Comparison of ENCODE assay signal across 1 cellular context in the genomic region with DNA sequence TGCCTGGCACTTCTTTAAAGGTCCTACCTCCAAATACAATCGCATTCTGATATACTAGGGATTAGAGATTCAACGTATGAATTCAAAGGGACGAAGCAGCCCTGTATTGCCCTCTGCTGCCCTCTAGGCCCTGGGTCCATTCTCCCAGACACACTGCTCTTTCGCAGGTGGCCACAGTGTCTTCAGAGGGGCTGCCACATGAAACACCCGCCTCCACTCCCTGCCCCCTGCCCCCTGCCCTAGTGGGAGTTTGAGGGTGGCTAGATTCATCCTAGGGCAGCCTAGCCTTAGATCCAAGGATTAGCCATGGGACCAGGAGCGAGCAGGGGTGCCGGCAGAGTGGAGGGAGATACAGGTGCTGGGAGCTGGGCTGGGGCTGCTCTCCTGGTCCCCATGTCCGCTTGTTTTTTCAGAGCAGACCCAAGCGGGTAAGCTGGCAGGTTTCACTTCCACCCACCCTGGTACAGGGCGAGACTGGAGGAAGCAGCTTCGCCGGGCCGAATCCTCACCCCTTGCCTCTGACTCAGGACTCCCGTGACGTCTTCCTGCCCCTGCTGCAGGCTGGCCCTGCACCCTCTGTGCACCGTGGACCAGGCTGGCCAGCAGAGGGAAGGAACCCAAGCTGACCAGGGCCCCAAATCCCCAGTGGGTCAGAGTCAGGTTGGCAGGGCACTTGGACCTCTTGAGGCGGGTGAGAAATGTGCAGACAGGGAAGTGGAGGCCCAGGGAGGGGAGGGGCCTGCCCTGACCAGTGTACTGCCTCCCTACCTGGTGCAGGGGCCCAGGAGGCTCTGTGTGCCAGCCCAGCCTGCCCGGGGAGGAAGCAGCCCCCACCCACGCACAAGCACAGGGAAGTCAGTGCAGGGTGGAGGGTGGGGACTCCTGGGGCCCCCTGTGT.
TF ChIP-seq lines count a peak whose summit lies in the region.

No MANE protein-coding gene starts in this region.

TF ChIP-seq in HCT116, 20 proteins besides CTCF, POLR2A, EP300 and RAD21:
- TF ChIP-seq ZNF274 (IDR thresholded peaks at IDR 0.05; ENCODE audit: low read depth, low read length) (no peak), EGR1 (IDR thresholded peaks at IDR 0.05; ENCODE audit: low read depth) (no peak), ZFX (IDR thresholded peaks at IDR 0.05) (no peak), SRF (IDR thresholded peaks at IDR 0.05; ENCODE audit: low read depth) (no peak), CEBPB (IDR thresholded peaks at IDR 0.05; ENCODE audit: low read depth) (no peak), SIN3A (IDR thresholded peaks at IDR 0.05; ENCODE audit: low read depth) (no peak), ELF1 (IDR thresholded peaks at IDR 0.05; ENCODE audit: borderline replicate concordance, low read depth) (no peak), JUND (IDR thresholded peaks at IDR 0.05) (no peak), SP1 (IDR thresholded peaks at IDR 0.05; ENCODE audit: low read depth) (no peak), YY1 (IDR thresholded peaks at IDR 0.05; ENCODE audit: extremely low read depth, insufficient replicate concordance, low read depth, low read length) (no peak), EZH2phosphoT487 (IDR thresholded peaks at IDR 0.05; ENCODE audit: borderline replicate concordance) (no peak), CBX3 (IDR thresholded peaks at IDR 0.05; ENCODE audit: low read depth) (no peak), TCF7L2 (IDR thresholded peaks at IDR 0.05; ENCODE audit: borderline replicate concordance, extremely low read depth, insufficient read depth, insufficient read length) (no peak)
- TF ChIP-seq, protein P1, sequence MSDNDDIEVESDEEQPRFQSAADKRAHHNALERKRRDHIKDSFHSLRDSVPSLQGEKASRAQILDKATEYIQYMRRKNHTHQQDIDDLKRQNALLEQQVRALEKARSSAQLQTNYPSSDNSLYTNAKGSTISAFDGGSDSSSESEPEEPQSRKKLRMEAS (IDR thresholded peaks at IDR 0.05) = no peak
- TF ChIP-seq, protein P2, sequence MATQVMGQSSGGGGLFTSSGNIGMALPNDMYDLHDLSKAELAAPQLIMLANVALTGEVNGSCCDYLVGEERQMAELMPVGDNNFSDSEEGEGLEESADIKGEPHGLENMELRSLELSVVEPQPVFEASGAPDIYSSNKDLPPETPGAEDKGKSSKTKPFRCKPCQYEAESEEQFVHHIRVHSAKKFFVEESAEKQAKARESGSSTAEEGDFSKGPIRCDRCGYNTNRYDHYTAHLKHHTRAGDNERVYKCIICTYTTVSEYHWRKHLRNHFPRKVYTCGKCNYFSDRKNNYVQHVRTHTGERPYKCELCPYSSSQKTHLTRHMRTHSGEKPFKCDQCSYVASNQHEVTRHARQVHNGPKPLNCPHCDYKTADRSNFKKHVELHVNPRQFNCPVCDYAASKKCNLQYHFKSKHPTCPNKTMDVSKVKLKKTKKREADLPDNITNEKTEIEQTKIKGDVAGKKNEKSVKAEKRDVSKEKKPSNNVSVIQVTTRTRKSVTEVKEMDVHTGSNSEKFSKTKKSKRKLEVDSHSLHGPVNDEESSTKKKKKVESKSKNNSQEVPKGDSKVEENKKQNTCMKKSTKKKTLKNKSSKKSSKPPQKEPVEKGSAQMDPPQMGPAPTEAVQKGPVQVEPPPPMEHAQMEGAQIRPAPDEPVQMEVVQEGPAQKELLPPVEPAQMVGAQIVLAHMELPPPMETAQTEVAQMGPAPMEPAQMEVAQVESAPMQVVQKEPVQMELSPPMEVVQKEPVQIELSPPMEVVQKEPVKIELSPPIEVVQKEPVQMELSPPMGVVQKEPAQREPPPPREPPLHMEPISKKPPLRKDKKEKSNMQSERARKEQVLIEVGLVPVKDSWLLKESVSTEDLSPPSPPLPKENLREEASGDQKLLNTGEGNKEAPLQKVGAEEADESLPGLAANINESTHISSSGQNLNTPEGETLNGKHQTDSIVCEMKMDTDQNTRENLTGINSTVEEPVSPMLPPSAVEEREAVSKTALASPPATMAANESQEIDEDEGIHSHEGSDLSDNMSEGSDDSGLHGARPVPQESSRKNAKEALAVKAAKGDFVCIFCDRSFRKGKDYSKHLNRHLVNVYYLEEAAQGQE (IDR thresholded peaks at IDR 0.05; ENCODE audit: low read depth) = no peak
- TF ChIP-seq, protein P3, sequence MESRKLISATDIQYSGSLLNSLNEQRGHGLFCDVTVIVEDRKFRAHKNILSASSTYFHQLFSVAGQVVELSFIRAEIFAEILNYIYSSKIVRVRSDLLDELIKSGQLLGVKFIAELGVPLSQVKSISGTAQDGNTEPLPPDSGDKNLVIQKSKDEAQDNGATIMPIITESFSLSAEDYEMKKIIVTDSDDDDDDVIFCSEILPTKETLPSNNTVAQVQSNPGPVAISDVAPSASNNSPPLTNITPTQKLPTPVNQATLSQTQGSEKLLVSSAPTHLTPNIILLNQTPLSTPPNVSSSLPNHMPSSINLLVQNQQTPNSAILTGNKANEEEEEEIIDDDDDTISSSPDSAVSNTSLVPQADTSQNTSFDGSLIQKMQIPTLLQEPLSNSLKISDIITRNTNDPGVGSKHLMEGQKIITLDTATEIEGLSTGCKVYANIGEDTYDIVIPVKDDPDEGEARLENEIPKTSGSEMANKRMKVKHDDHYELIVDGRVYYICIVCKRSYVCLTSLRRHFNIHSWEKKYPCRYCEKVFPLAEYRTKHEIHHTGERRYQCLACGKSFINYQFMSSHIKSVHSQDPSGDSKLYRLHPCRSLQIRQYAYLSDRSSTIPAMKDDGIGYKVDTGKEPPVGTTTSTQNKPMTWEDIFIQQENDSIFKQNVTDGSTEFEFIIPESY (IDR thresholded peaks at IDR 0.05; ENCODE audit: extremely low read depth, insufficient replicate concordance, low read length) = no peak
